In genomic region chr22:11627436-11627797, GRCh38 we compare ENCODE assay signal across 18 cellular contexts.
A peak's percentile ranks its signal among the peaks of the same experiment; 100 is the strongest.
DNase-seq lines count a peak whose midpoint lies in the region; ATAC-seq and TF ChIP-seq lines count a peak whose summit lies in the region.
"Had no signal": no experiment of that assay in that cellular context is flagged by ENCODE, and none has a peak within 500 bp of the region (broad histone marks: within the 10 kb centered on the region; RNA-seq: fewer than 3 reads in every experiment).

No MANE protein-coding gene starts in this region.

- peaks cover 24% of the 10 kb centered on the region for H3K9me3 ChIP-seq in RWPE2 (ENCODE audit: severe bottlenecking)
- peaks cover 0 to 58% (median 2%) of the 10 kb centered on the region in 3 donors for H3K9me3 ChIP-seq in gastroesophageal sphincter
- H3K9me3 ChIP-seq in neuronal stem cell (replicated peaks in 1 of 2; ENCODE audit: control insufficient read depth in 2 of 2, insufficient read depth in 1 of 2, low read depth in 1 of 2, low read length in 2 of 2) = peaks cover 0 to 30% of the 10 kb centered on the region in 2 donors
- H3K9me3 ChIP-seq in SK-N-SH = peaks cover 11% of the 10 kb centered on the region
- no peaks in the 10 kb centered on the region for H3K9me3 ChIP-seq in SJCRH30 (replicated peaks)

- ATAC-seq in RWPE2 (ENCODE audit: low read depth) (no peak), gastroesophageal sphincter (peak; percentile 25)
- ATAC-seq: GM12878, Right ventricle myocardium inferior had no signal

- no peaks in the 10 kb centered on the region for H4K20me1 ChIP-seq in SK-N-SH (ENCODE audit: insufficient read depth)

- peaks cover 11% of the 10 kb centered on the region for H3K36me3 Mint-ChIP-seq in type B pancreatic cell

- H3K79me1 ChIP-seq in neuronal stem cell (ENCODE audit: low read depth, low read length) = no peaks in the 10 kb centered on the region

- H2BK12ac ChIP-seq in neuronal stem cell (ENCODE audit: low read length) = no peak overlapping the region

- H3K4me1 ChIP-seq in RWPE2 (ENCODE audit: insufficient read depth, poor library complexity, severe bottlenecking) = no peaks in the 10 kb centered on the region
- no peaks in the 10 kb centered on the region for H3K4me1 ChIP-seq in gastroesophageal sphincter
- H3K4me1 ChIP-seq in neuronal stem cell (ENCODE audit: control insufficient read depth in 2 of 2, insufficient read depth in 1 of 2, low read depth in 1 of 2, low read length in 2 of 2) = no peaks in the 10 kb centered on the region
- H3K4me1 ChIP-seq in SK-N-SH (ENCODE audit: control insufficient read depth in 1 of 2, insufficient read depth in 2 of 2, low read depth in 1 of 2, low read length in 1 of 2) = no peaks in the 10 kb centered on the region
- H3K4me1 ChIP-seq in SJCRH30 = no peaks in the 10 kb centered on the region

- no peak overlapping the region for H3K4me2 ChIP-seq in neuronal stem cell (ENCODE audit: insufficient read depth, low read length, poor library complexity, severe bottlenecking)
- H3K4me2 ChIP-seq in SK-N-SH = no peak overlapping the region
- H3K4me2 ChIP-seq: PC-9 had no signal

- WGBS in gastroesophageal sphincter (ENCODE audit: low coverage in 1 of 2), 2 donors = 88 to 91% methylated on average over 8 to 22 of the region's 31 CpGs
- no CpG with 5 or more reads among the region's 31 CpGs for WGBS in neuronal stem cell (ENCODE audit: extremely low coverage in 2 of 2, insufficient read length in 2 of 2, insufficient replicate concordance in 1 of 2), 2 donors
- WGBS in SK-N-SH (ENCODE audit: low lambda C conversion rate) = 74% methylated on average over 30 of the region's 31 CpGs

- H3K79me2 ChIP-seq in SK-N-SH (ENCODE audit: insufficient read depth) = no peaks in the 10 kb centered on the region

- no peaks in the 10 kb centered on the region for H3K4me1 Mint-ChIP-seq in type B pancreatic cell (ENCODE audit: unreplicated experiment)

- no peaks in the 10 kb centered on the region for H3K27me3 Mint-ChIP-seq in type B pancreatic cell

- no peak overlapping the region for H3K4me3 ChIP-seq in AG10803 (ENCODE audit: low read length)
- no peak overlapping the region for H3K4me3 ChIP-seq in RWPE2 (ENCODE audit: severe bottlenecking)
- no peak overlapping the region for H3K4me3 ChIP-seq in gastroesophageal sphincter
- H3K4me3 ChIP-seq in neuronal stem cell (ENCODE audit: low read length in 2 of 2) = peak overlapping the region in 1 of 2 donors; percentile 51
- H3K4me3 ChIP-seq in SK-N-SH (ENCODE audit: low read depth in 2 of 2, low read length in 1 of 2) = no peak overlapping the region
- H3K4me3 ChIP-seq in SJCRH30 = no peak overlapping the region
- H3K4me3 ChIP-seq: GM12878, PC-9 had no signal

- H3K9me2 ChIP-seq in SK-N-SH = no peaks in the 10 kb centered on the region

- H2AK5ac ChIP-seq in neuronal stem cell (ENCODE audit: low read depth, low read length) = no peak overlapping the region

- DNase-seq in AG10803 (ENCODE audit: low read depth) (peak; percentile 73), RWPE2 (ENCODE audit: low spot score) (peak; percentile 69), neuronal stem cell (ENCODE audit: low spot score) (no peak), type B pancreatic cell (ENCODE audit: extremely low spot score, unreplicated experiment) (no peak), SK-N-SH (no peak), SJCRH30 (no peak), NAMALWA (ENCODE audit: low spot score) (no peak)
- DNase-seq: GOT3, KBM-7, NCI-H1105, NCI-H187 treated with DMSO at 0.1 percent for 48 hours, NCI-H2171, NCI-H774, PC-9 had no signal

- H2BK5ac ChIP-seq in neuronal stem cell (ENCODE audit: low read length) = no peak overlapping the region

- H3K4me3 Mint-ChIP-seq in type B pancreatic cell = no peak overlapping the region

- no peak overlapping the region for H2BK15ac ChIP-seq in neuronal stem cell (ENCODE audit: low read length)

- H4K91ac ChIP-seq in neuronal stem cell (ENCODE audit: low read depth, low read length, poor library complexity) = no peak overlapping the region

- H3K4ac ChIP-seq in neuronal stem cell (ENCODE audit: low read length) = no peak overlapping the region

- H3K18ac ChIP-seq in neuronal stem cell (ENCODE audit: low read length) = no peak overlapping the region

- TF ChIP-seq POLR2A in gastroesophageal sphincter (IDR thresholded peaks at IDR 0.05) = no peak

- TF ChIP-seq EP300 in gastroesophageal sphincter (IDR thresholded peaks at IDR 0.05) = no peak
- TF ChIP-seq EP300 in SK-N-SH (IDR thresholded peaks at IDR 0.05; ENCODE audit: borderline replicate concordance in 1 of 2, low read depth in 1 of 2, low read length in 1 of 2) = no peak

- POLR2A ChIA-PET in SK-N-SH (lab: Yijun Ruan, JAX) = no interaction called here

- H3K9ac ChIP-seq in neuronal stem cell (ENCODE audit: low read depth, low read length, poor library complexity) = peak overlapping the region; percentile 24
- no peak overlapping the region for H3K9ac ChIP-seq in SK-N-SH

- no peaks in the 10 kb centered on the region for H3K36me3 ChIP-seq in RWPE2 (ENCODE audit: low read depth)
- H3K36me3 ChIP-seq in gastroesophageal sphincter = no peaks in the 10 kb centered on the region
- H3K36me3 ChIP-seq in neuronal stem cell (replicated peaks in 1 of 2; ENCODE audit: control insufficient read depth in 2 of 2, insufficient read depth in 2 of 2, low read length in 2 of 2) = no peaks in the 10 kb centered on the region
- no peaks in the 10 kb centered on the region for H3K36me3 ChIP-seq in SK-N-SH (replicated peaks in 1 of 2; ENCODE audit: control insufficient read depth in 1 of 2, insufficient read depth in 2 of 2, low read length in 1 of 2)
- H3K36me3 ChIP-seq in SJCRH30 = no peaks in the 10 kb centered on the region

- H4K8ac ChIP-seq in neuronal stem cell (ENCODE audit: low read depth, low read length) = peak overlapping the region; percentile 19

- H2BK120ac ChIP-seq in neuronal stem cell (ENCODE audit: low read depth, low read length) = no peak overlapping the region

- H2AFZ ChIP-seq in neuronal stem cell (ENCODE audit: low read length) = no peak overlapping the region
- no peak overlapping the region for H2AFZ ChIP-seq in SK-N-SH (ENCODE audit: low read depth)
- H2AFZ ChIP-seq: PC-9 had no signal

- no peak for TF ChIP-seq CTCF in AG10803 (conservative IDR thresholded peaks at IDR 0.05; ENCODE audit: low read length)
- no peak for TF ChIP-seq CTCF in RWPE2 (IDR thresholded peaks at IDR 0.05; ENCODE audit: poor library complexity, severe bottlenecking)
- TF ChIP-seq CTCF in gastroesophageal sphincter (IDR thresholded peaks at IDR 0.05) = no peak
- TF ChIP-seq CTCF in type B pancreatic cell (conservative IDR thresholded peaks at IDR 0.05) = no peak
- TF ChIP-seq CTCF in SK-N-SH (IDR thresholded peaks at IDR 0.05) = no peak

- H3K27me3 ChIP-seq in RWPE2 (ENCODE audit: insufficient read depth, poor library complexity, severe bottlenecking) (no peaks in the 10 kb centered on the region), gastroesophageal sphincter (no peaks in the 10 kb centered on the region), neuronal stem cell (ENCODE audit: control insufficient read depth in 3 of 3, insufficient read depth in 3 of 3, low read depth in 1 of 3, low read length in 3 of 3) (no peaks in the 10 kb centered on the region), SK-N-SH (ENCODE audit: insufficient read depth) (no peaks in the 10 kb centered on the region), SJCRH30 (no peaks in the 10 kb centered on the region)

- CTCF ChIA-PET in SK-N-SH (lab: Yijun Ruan, JAX) = no interaction called here

- peaks cover 11% of the 10 kb centered on the region for H3K9me3 Mint-ChIP-seq in type B pancreatic cell

- no peak for TF ChIP-seq RAD21 in SK-N-SH (IDR thresholded peaks at IDR 0.05; ENCODE audit: low read length)

- H3K27ac Mint-ChIP-seq in type B pancreatic cell = no peak overlapping the region

- H3K23ac ChIP-seq in neuronal stem cell (ENCODE audit: low read depth, low read length, poor library complexity) = peak overlapping the region; percentile 16

- no peaks in the 10 kb centered on the region for H3F3A ChIP-seq in SK-N-SH (replicated peaks; ENCODE audit: insufficient read depth)

- H3K14ac ChIP-seq in neuronal stem cell (ENCODE audit: low read length) = no peak overlapping the region

- H3K27ac ChIP-seq in RWPE2 (ENCODE audit: poor library complexity, severe bottlenecking) = no peak overlapping the region
- no peak overlapping the region for H3K27ac ChIP-seq in gastroesophageal sphincter
- H3K27ac ChIP-seq in neuronal stem cell (replicated peaks; ENCODE audit: low read length) = no peak overlapping the region
- no peak overlapping the region for H3K27ac ChIP-seq in SK-N-SH (ENCODE audit: low read depth in 2 of 2, low read length in 1 of 2)
- no peak overlapping the region for H3K27ac ChIP-seq in SJCRH30
- H3K27ac ChIP-seq: HL-60, PC-9 had no signal

TF ChIP-seq in SK-N-SH, 30 proteins besides CTCF, POLR2A, EP300 and RAD21:
- TF ChIP-seq JUND (IDR thresholded peaks at IDR 0.05) (no peak), CHD2 (IDR thresholded peaks at IDR 0.05; ENCODE audit: low read length, partially characterized antibody) (no peak), MXI1 (IDR thresholded peaks at IDR 0.05; ENCODE audit: low read depth, low read length) (no peak), SMC3 (IDR thresholded peaks at IDR 0.05; ENCODE audit: low read depth, low read length) (no peak), NFIC (IDR thresholded peaks at IDR 0.05; ENCODE audit: borderline replicate concordance) (no peak), IRF3 (IDR thresholded peaks at IDR 0.05; ENCODE audit: low read depth, low read length) (no peak), TEAD4 (IDR thresholded peaks at IDR 0.05; ENCODE audit: borderline replicate concordance, insufficient read depth) (no peak), FOXJ3 (CRISPR knock-in tag; IDR thresholded peaks at IDR 0.05) (no peak), YY1 (IDR thresholded peaks at IDR 0.05; ENCODE audit: low read depth) (no peak)

Comparison
In these comparisons a context has a peak if more than half of its experiments do, and no peak if none do; other contexts are left out.
1. DNase-seq: peak in AG10803 (single experiment) and RWPE2 (single experiment); none in neuronal stem cell (single experiment), type B pancreatic cell (single experiment), SK-N-SH (single experiment), SJCRH30 (0 of 2) and NAMALWA (single experiment).